ENCODE assay signal across 17 cellular contexts in the genomic region with DNA sequence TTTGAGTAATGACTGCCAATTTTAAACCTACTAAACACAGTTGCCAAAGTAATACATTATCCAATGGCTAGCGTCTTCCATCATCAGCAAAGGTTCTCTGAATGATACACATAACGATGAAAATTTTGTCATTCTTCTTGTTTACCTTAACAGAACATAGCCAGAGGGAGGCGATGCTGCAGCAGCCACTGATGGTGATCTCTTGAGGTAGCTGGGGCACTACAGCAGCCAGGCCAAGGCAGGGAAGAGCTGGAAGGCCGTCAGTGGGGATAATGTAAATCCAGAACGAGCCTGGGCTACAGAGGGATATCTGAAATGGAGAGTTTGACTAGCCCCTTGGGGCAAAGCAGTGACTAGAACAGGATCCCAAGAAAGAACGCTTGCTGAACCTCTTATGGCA. TPM values are rescaled to one million over a fixed set of nuclear protein-coding genes. Genes with fewer than 3 reads are reported as not detected.
DNase-seq lines count a peak whose midpoint lies in the region; ATAC-seq, FAIRE-seq and TF ChIP-seq lines count a peak whose summit lies in the region.
"Had no signal": no experiment of that assay in that cellular context is flagged by ENCODE, and none has a peak within 500 bp of the region (broad histone marks: within the 10 kb centered on the region; RNA-seq: fewer than 3 reads in every experiment).

No MANE protein-coding gene starts in this region.

- no peaks in the 10 kb centered on the region for H4K20me1 ChIP-seq in HCT116 (ENCODE audit: insufficient read depth)
- no peaks in the 10 kb centered on the region for H4K20me1 ChIP-seq in Loucy (ENCODE audit: insufficient read depth, low read length, poor library complexity, severe bottlenecking)
- H4K20me1 ChIP-seq in endothelial cell of umbilical vein (replicated peaks; ENCODE audit: control insufficient read depth, extremely low read depth, insufficient read depth, low read length) = no peaks in the 10 kb centered on the region
- H4K20me1 ChIP-seq in hepatocyte (ENCODE audit: insufficient read depth, poor library complexity, severe bottlenecking) = no peaks in the 10 kb centered on the region

- BruUV-seq in HCT116 (replicated peaks; lab: Mats Ljungman, UMichigan) (no TSS peak), endothelial cell of umbilical vein (replicated peaks; lab: Mats Ljungman, UMichigan) (no TSS peak)

- H3K27ac ChIP-seq in HCT116 (ENCODE audit: low read depth, low read length) (no peak overlapping the region), endothelial cell of umbilical vein (ENCODE audit: insufficient read depth, low read depth, low read length) (no peak overlapping the region), hepatocyte (no peak overlapping the region)
- H3K27ac ChIP-seq: A549, C4-2B, GM23248 had no signal

- DNase-seq in HCT116 (ENCODE audit: low read depth, low spot score) (no peak), endothelial cell of umbilical vein (ENCODE audit: low read depth, low spot score) (no peak), OCI-M1 (lab: John Stamatoyannopoulos, UW) (no peak), hepatocyte (ENCODE audit: low spot score) (no peak), DMS 273 (lab: John Stamatoyannopoulos, UW; ENCODE audit: unreplicated experiment) (no peak)
- DNase-seq: BE2C; CD4-positive, alpha-beta memory T cell; DMS153 had no signal

- POLR2A ChIA-PET in HCT116 (lab: Charles Lee) = no interaction called here
- POLR2A ChIA-PET in endothelial cell of umbilical vein (lab: Charles Lee) = no interaction called here

- no peak for TF ChIP-seq POLR2A in HCT116 (IDR thresholded peaks at IDR 0.05; ENCODE audit: borderline replicate concordance, extremely low read depth, insufficient read depth, insufficient read length)
- TF ChIP-seq POLR2A in endothelial cell of umbilical vein (IDR thresholded peaks at IDR 0.05; ENCODE audit: low read depth, low read length) = no peak

- H3K9me3 ChIP-seq in HCT116 (ENCODE audit: control insufficient read depth in 1 of 2, insufficient read depth in 1 of 2, low read depth in 1 of 2, low read length in 2 of 2) (no peaks in the 10 kb centered on the region), Loucy (ENCODE audit: insufficient read depth, low read depth, low read length) (no peaks in the 10 kb centered on the region), endothelial cell of umbilical vein (replicated peaks; ENCODE audit: control insufficient read depth, insufficient read depth, low read length) (no peaks in the 10 kb centered on the region), hepatocyte (ENCODE audit: low read depth) (no peaks in the 10 kb centered on the region)
- H3K9me3 ChIP-seq: A549, BE2C, HAP-1 had no signal

- 96% methylated on average over 6 of the region's 6 CpGs for WGBS in hepatocyte (ENCODE audit: low lambda C conversion rate, missing lambda C conversion rate)

- peak; percentile 55 for FAIRE-seq in endothelial cell of umbilical vein (lab: Jason Lieb, UNC)
- FAIRE-seq: A549, G401.6, GM12891 had no signal

- H3K9ac ChIP-seq in HCT116 (ENCODE audit: low read length) (no peak overlapping the region), Loucy (ENCODE audit: low read depth, low read length, poor library complexity, severe bottlenecking) (no peak overlapping the region), endothelial cell of umbilical vein (replicated peaks; ENCODE audit: extremely low read depth, insufficient read depth, low read length) (no peak overlapping the region)
- H3K9ac ChIP-seq: GM23248 had no signal

- no peaks in the 10 kb centered on the region for H3K36me3 ChIP-seq in HCT116 (ENCODE audit: control insufficient read depth in 1 of 2, insufficient read depth in 2 of 2, low read length in 2 of 2)
- no peaks in the 10 kb centered on the region for H3K36me3 ChIP-seq in Loucy (ENCODE audit: insufficient read depth, low read length)
- H3K36me3 ChIP-seq in endothelial cell of umbilical vein (ENCODE audit: control insufficient read depth in 2 of 2, extremely low read depth in 1 of 2, insufficient read depth in 2 of 2, low read length in 2 of 2) = no peaks in the 10 kb centered on the region
- no peaks in the 10 kb centered on the region for H3K36me3 ChIP-seq in hepatocyte (replicated peaks; ENCODE audit: insufficient read depth, low read depth)
- H3K36me3 ChIP-seq: BE2C, HAP-1 had no signal

- no peaks in the 10 kb centered on the region for H3F3A ChIP-seq in Loucy (ENCODE audit: low read depth)

- intact Hi-C loops in HCT116 (cut with micrococcal nuclease) = no loop called here
- intact Hi-C loops in endothelial cell of umbilical vein (cut with micrococcal nuclease) = no loop called here

- H3K27me3 ChIP-seq in HCT116 (ENCODE audit: insufficient read depth, low read length) (no peaks in the 10 kb centered on the region), Loucy (ENCODE audit: insufficient read depth, low read length, poor library complexity, severe bottlenecking) (no peaks in the 10 kb centered on the region), endothelial cell of umbilical vein (ENCODE audit: control insufficient read depth in 2 of 2, insufficient read depth in 2 of 2, low read length in 2 of 2) (no peaks in the 10 kb centered on the region), hepatocyte (no peaks in the 10 kb centered on the region)

- RAD21 ChIA-PET in HCT116 (lab: Charles Lee; ENCODE audit: low non-redundant PET in 1 of 2, low total read pairs in 2 of 2, uncharacterized antibody in 2 of 2, unreplicated experiment in 2 of 2) = no interaction called here

- H2AFZ ChIP-seq in HCT116 (ENCODE audit: low read depth, low read length, poor library complexity, severe bottlenecking) (no peak overlapping the region), Loucy (ENCODE audit: low read length) (no peak overlapping the region), endothelial cell of umbilical vein (ENCODE audit: low read depth, low read length) (no peak overlapping the region), hepatocyte (no peak overlapping the region)
- H2AFZ ChIP-seq: GM23248 had no signal

- no peak for TF ChIP-seq RAD21 in HCT116 (IDR thresholded peaks at IDR 0.05; ENCODE audit: low read depth)

- H3K4me3 ChIP-seq in HCT116 (replicated peaks in 1 of 2; ENCODE audit: low read depth in 1 of 2, low read length in 2 of 2) = no peak overlapping the region
- H3K4me3 ChIP-seq in Loucy (ENCODE audit: low read length, poor library complexity, severe bottlenecking) = no peak overlapping the region
- H3K4me3 ChIP-seq in endothelial cell of umbilical vein (replicated peaks in 1 of 3; ENCODE audit: insufficient read depth in 1 of 3, low read depth in 1 of 3, low read length in 3 of 3) = no peak overlapping the region
- H3K4me3 ChIP-seq in hepatocyte = no peak overlapping the region
- H3K4me3 ChIP-seq: A549, GM23248, HAP-1 had no signal

- CTCF ChIA-PET in HCT116 (lab: Charles Lee) = no interaction called here
- CTCF ChIA-PET in endothelial cell of umbilical vein (lab: Charles Lee) = interaction anchor here (0.9 to 1.0 kb wide), 3 partner anchors 9 to 30 kb away, joined by 3 to 5 read pairs (median 3); no protein-coding TSS in a partner anchor

- H3K79me2 ChIP-seq in HCT116 (ENCODE audit: insufficient read depth, low read length) (no peaks in the 10 kb centered on the region), Loucy (ENCODE audit: insufficient read depth, low read length) (no peaks in the 10 kb centered on the region), endothelial cell of umbilical vein (ENCODE audit: control insufficient read depth, insufficient read depth, low read length) (no peaks in the 10 kb centered on the region), hepatocyte (no peaks in the 10 kb centered on the region)

- H3K9me1 ChIP-seq in endothelial cell of umbilical vein (replicated peaks; ENCODE audit: control insufficient read depth, extremely low read depth, insufficient read depth, low read length) = no peaks in the 10 kb centered on the region

- TF ChIP-seq CTCF in HCT116 (IDR thresholded peaks at IDR 0.05 in 2 of 3, conservative IDR thresholded peaks at IDR 0.05 in 1 of 3; ENCODE audit: borderline replicate concordance in 1 of 3, insufficient read depth in 1 of 3, low read depth in 2 of 3, low read length in 2 of 3) = peak in 1 of 3 experiments; percentile 37; a peak in 2 of 6 replicates
- TF ChIP-seq CTCF in Loucy (conservative IDR thresholded peaks at IDR 0.05; ENCODE audit: low read length) = 0 out of 2 replicates have a peak, but pooled peaks have one; percentile 14
- no peak for TF ChIP-seq CTCF in endothelial cell of umbilical vein (IDR thresholded peaks at IDR 0.05; ENCODE audit: extremely low read depth in 1 of 2, insufficient read depth in 1 of 2, low read depth in 1 of 2, low read length in 2 of 2)
- no peak for TF ChIP-seq CTCF in hepatocyte (IDR thresholded peaks at IDR 0.05; ENCODE audit: poor library complexity)

- no peaks in the 10 kb centered on the region for H3K9me2 ChIP-seq in HCT116 (ENCODE audit: insufficient read depth)
- no peaks in the 10 kb centered on the region for H3K9me2 ChIP-seq in Loucy (replicated peaks; ENCODE audit: low read depth, low read length)
- H3K9me2 ChIP-seq in hepatocyte (replicated peaks; ENCODE audit: insufficient read depth) = no peaks in the 10 kb centered on the region

- dilution Hi-C loops in endothelial cell of umbilical vein (cut with MboI; ENCODE audit: extremely low pct_ligation_motif_present, low sequenced_read_pairs) = no loop called here

- ATAC-seq in HCT116 = 0 out of 2 replicates have a peak, but pooled peaks have one; percentile 36
- ATAC-seq: A549 had no signal

- H3K4me1 ChIP-seq in HCT116 (ENCODE audit: control insufficient read depth in 1 of 2, insufficient read depth in 2 of 2, low read length in 2 of 2) = no peaks in the 10 kb centered on the region
- no peaks in the 10 kb centered on the region for H3K4me1 ChIP-seq in Loucy (ENCODE audit: insufficient read depth, low read length, poor library complexity, severe bottlenecking)
- no peaks in the 10 kb centered on the region for H3K4me1 ChIP-seq in endothelial cell of umbilical vein (ENCODE audit: control insufficient read depth, extremely low read depth, insufficient read depth, low read length)
- H3K4me1 ChIP-seq in hepatocyte (ENCODE audit: insufficient read depth) = peaks cover 7% of the 10 kb centered on the region
- H3K4me1 ChIP-seq: A549, BE2C, HAP-1 had no signal

- H3K4me2 ChIP-seq in HCT116 (ENCODE audit: low read length) = no peak overlapping the region
- no peak overlapping the region for H3K4me2 ChIP-seq in Loucy (ENCODE audit: low read depth, low read length, poor library complexity, severe bottlenecking)
- H3K4me2 ChIP-seq in endothelial cell of umbilical vein (ENCODE audit: insufficient read depth, low read length) = no peak overlapping the region
- H3K4me2 ChIP-seq in hepatocyte = no peak overlapping the region
- H3K4me2 ChIP-seq: A549 had no signal

RNA-seq across cellular contexts. Expression of a gene that starts 38.8 kb away (rescaled TPM):
- not detected for total RNA-seq in HCT116 (2021; ENCODE audit: unreplicated experiment)
- polyA plus RNA-seq in HCT116 (2012) = not detected in 2 replicates
- total RNA-seq in endothelial cell of umbilical vein = not detected in 2 replicates
- polyA plus RNA-seq in endothelial cell of umbilical vein = not detected in 2 replicates
- not detected in 2 replicates for polyA plus RNA-seq in endothelial cell of umbilical vein (2011; cell fraction: cytosol; rRNA removed)
- polyA plus RNA-seq in endothelial cell of umbilical vein (2011; cell fraction: nucleus; rRNA removed) = not detected in 2 replicates
- not detected in 2 replicates for polyA plus RNA-seq in endothelial cell of umbilical vein (2012)
- not detected in 2 replicates for polyA minus RNA-seq in endothelial cell of umbilical vein
- not detected for polyA minus RNA-seq in endothelial cell of umbilical vein (2011; cell fraction: cytosol; rRNA and poly(A)+ RNA removed)
- not detected in 2 replicates for polyA minus RNA-seq in endothelial cell of umbilical vein (2011; cell fraction: nucleus; rRNA and poly(A)+ RNA removed)
- not detected in 2 replicates for total RNA-seq in hepatocyte
- polyA plus RNA-seq in hepatocyte = not detected in 2 replicates
- total RNA-seq: CD4-positive, alpha-beta memory T cell; GM23248 had no signal
- polyA plus RNA-seq: A549; AG04450; CD4-positive, alpha-beta memory T cell; GM23248; IgD-negative memory B cell had no signal

RNA-seq across cellular contexts. Expression of a gene that starts 48.6 kb away (rescaled TPM):
- total RNA-seq in HCT116 (2021; ENCODE audit: unreplicated experiment) (33.4 TPM), endothelial cell of umbilical vein (28.5 and 32.2 TPM in 2 replicates), hepatocyte (57.6 and 64.6 TPM in 2 replicates)
- polyA plus RNA-seq in HCT116 (2012) = 6.7 and 8.7 TPM in 2 replicates
- polyA plus RNA-seq in endothelial cell of umbilical vein (4.5 and 6.1 TPM in 2 replicates), hepatocyte (17.2 and 17.4 TPM in 2 replicates)
- polyA plus RNA-seq in endothelial cell of umbilical vein (2011; cell fraction: cytosol; rRNA removed) = 6.7 and 7.0 TPM in 2 replicates
- 21.8 and 25.3 TPM in 2 replicates for polyA plus RNA-seq in endothelial cell of umbilical vein (2011; cell fraction: nucleus; rRNA removed)
- 11.9 and 16.7 TPM in 2 replicates for polyA plus RNA-seq in endothelial cell of umbilical vein (2012)
- polyA minus RNA-seq in endothelial cell of umbilical vein = 20.8 and 25.1 TPM in 2 replicates
- polyA minus RNA-seq in endothelial cell of umbilical vein (2011; cell fraction: cytosol; rRNA and poly(A)+ RNA removed) = 10.2 TPM
- 68.3 and 95.8 TPM in 2 replicates for polyA minus RNA-seq in endothelial cell of umbilical vein (2011; cell fraction: nucleus; rRNA and poly(A)+ RNA removed)
